ENCODE assay signal across 8 cellular contexts in the genomic region with DNA sequence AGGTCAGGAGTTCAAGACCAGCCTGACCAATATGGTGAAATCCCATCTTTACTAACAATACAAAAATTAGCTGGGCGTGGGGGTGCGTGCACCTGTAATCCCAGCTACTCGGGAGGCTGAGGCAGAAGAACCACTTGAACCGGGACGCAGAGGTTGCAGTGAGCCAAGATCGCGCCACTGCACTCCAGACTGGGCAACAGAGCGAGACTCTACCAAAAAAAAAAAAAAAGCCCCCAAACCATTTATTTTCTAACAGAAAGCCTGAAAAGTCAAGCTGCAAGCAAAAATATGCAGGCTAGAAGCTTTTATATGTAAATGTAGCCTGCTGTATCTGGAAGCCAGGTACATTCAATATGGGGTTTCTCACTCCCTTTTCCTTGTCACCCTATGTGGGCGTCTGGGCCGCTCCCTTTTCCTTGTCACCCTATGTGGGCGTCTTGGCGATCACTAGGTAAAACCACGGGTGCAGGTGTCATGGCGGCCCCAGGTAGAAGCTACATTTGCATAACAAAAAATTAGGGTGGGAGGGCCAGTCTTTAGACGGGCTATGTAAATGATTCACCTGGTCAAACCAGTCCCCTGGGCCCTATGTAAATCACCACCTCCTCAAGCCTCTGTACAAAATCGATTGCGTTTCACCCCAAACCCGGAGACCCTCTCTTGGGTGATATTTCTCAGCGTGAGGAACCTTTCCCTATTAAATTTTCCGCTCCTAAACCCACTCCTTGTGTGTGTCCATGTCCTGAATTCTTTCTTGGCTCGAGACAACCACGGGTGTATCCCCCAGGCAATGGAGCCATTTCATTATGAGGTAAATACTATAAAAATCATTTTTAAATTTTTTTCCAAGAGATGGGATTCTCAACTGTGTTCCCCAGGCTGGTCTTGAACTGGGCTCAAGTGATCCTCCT. TPM values are rescaled to one million over a fixed set of nuclear protein-coding genes. Genes with fewer than 3 reads are reported as not detected.
DNase-seq lines count a peak whose midpoint lies in the region; ATAC-seq, FAIRE-seq and TF ChIP-seq lines count a peak whose summit lies in the region.
"Had no signal": no experiment of that assay in that cellular context is flagged by ENCODE, and none has a peak within 500 bp of the region (broad histone marks: within the 10 kb centered on the region; RNA-seq: fewer than 3 reads in every experiment).

No MANE protein-coding gene starts in this region.

- no peak for TF ChIP-seq POLR2A in sigmoid colon (IDR thresholded peaks at IDR 0.05)

- intact Hi-C loops in OCI-LY7 (cut with micrococcal nuclease; ENCODE audit: unreplicated experiment): loop anchor here (5.0 to 10.0 kb wide), 4 partner anchors 513 to 913 kb away; no protein-coding TSS in a partner anchor
- intact Hi-C loops in sigmoid colon (cut with DNase I): loop anchor here (5.0 kb wide), 3 partner anchors 528 to 1467 kb away; a partner anchor contains a TSS

- H3K27ac ChIP-seq in OCI-LY7 (ENCODE audit: low read depth, low read length, poor library complexity, severe bottlenecking) (no peak overlapping the region), fibroblast of lung (ENCODE audit: insufficient read depth, low read length) (no peak overlapping the region), sigmoid colon (peak overlapping the region; percentile 99 to 100 (median 99))

- H3K79me2 ChIP-seq in OCI-LY7 (ENCODE audit: insufficient read depth, low read depth, low read length): peaks cover 39% of the 10 kb centered on the region
- peaks cover 29% of the 10 kb centered on the region for H3K79me2 ChIP-seq in fibroblast of lung (ENCODE audit: control insufficient read depth, insufficient read depth, low read length)

- TF ChIP-seq EP300 in sigmoid colon (IDR thresholded peaks at IDR 0.05): no peak

- no peaks in the 10 kb centered on the region for H3K27me3 ChIP-seq in fibroblast of lung (ENCODE audit: control insufficient read depth, insufficient read depth, low read length)
- no peaks in the 10 kb centered on the region for H3K27me3 ChIP-seq in sigmoid colon
- H3K27me3 ChIP-seq: adrenal gland had no signal

- POLR2A ChIA-PET in OCI-LY7 (lab: Charles Lee): interaction anchor here (0.6 to 1.9 kb wide), 4 partner anchors 19 to 388 kb away, joined by 3 to 5 read pairs (median 3); no protein-coding TSS in a partner anchor

- H3K9me2 ChIP-seq in OCI-LY7 (ENCODE audit: insufficient read depth, low read length): no peaks in the 10 kb centered on the region

- H3K9ac ChIP-seq in fibroblast of lung (ENCODE audit: insufficient read depth, low read length): no peak overlapping the region

- H3K4me1 ChIP-seq in OCI-LY7 (ENCODE audit: insufficient read depth, low read length, poor library complexity, severe bottlenecking) (peaks cover 39% of the 10 kb centered on the region), fibroblast of lung (ENCODE audit: control insufficient read depth, extremely low read depth, insufficient read depth, low read length) (peaks cover 7% of the 10 kb centered on the region), sigmoid colon (peaks cover 0 to 65% (median 63%) of the 10 kb centered on the region in 4 donors)

- H3K36me3 ChIP-seq in OCI-LY7 (ENCODE audit: insufficient read depth, low read length): peaks cover 74% of the 10 kb centered on the region
- H3K36me3 ChIP-seq in fibroblast of lung (ENCODE audit: control insufficient read depth, insufficient read depth, low read length): no peaks in the 10 kb centered on the region
- H3K36me3 ChIP-seq in sigmoid colon: peaks cover 0 to 17% (median 0%) of the 10 kb centered on the region in 4 donors

- CTCF ChIA-PET in OCI-LY7 (lab: Charles Lee; ENCODE audit: unreplicated experiment): interaction anchor here (0.6 kb wide), 2 partner anchors 372 to 1085 kb away, joined by 3 read pairs; no protein-coding TSS in a partner anchor

- FAIRE-seq in GM19239 (lab: Jason Lieb, UNC) (peak; percentile 21), frontal cortex (lab: Jason Lieb, UNC) (no peak)

- H2AFZ ChIP-seq in OCI-LY7 (ENCODE audit: low read length) (no peak overlapping the region), fibroblast of lung (ENCODE audit: low read length) (no peak overlapping the region)

- H3K4me3 ChIP-seq in OCI-LY7 (ENCODE audit: low read depth, low read length, poor library complexity, severe bottlenecking): peak overlapping the region; percentile 94
- H3K4me3 ChIP-seq in fibroblast of lung (replicated peaks in 1 of 4; ENCODE audit: control extremely low read depth in 1 of 4, insufficient read depth in 1 of 4, low read depth in 3 of 4, low read length in 4 of 4): peak overlapping the region in 3 of 4 experiments; percentile 77 to 95 (median 81)
- H3K4me3 ChIP-seq in sigmoid colon: peak overlapping the region in 2 of 4 donors; percentile 78 to 87

- H3K9me3 ChIP-seq in OCI-LY7 (ENCODE audit: low read length) (no peaks in the 10 kb centered on the region), fibroblast of lung (ENCODE audit: control insufficient read depth, insufficient read depth, low read depth, low read length) (no peaks in the 10 kb centered on the region), sigmoid colon (no peaks in the 10 kb centered on the region)
- H3K9me3 ChIP-seq: adrenal gland had no signal

- TF ChIP-seq CTCF in OCI-LY7 (conservative IDR thresholded peaks at IDR 0.05; ENCODE audit: low read length) (no peak), fibroblast of lung (conservative IDR thresholded peaks at IDR 0.05 in 1 of 2, IDR thresholded peaks at IDR 0.05 in 1 of 2; ENCODE audit: low read depth in 1 of 2, low read length in 2 of 2) (no peak), sigmoid colon (IDR thresholded peaks at IDR 0.05) (no peak)

- H3K4me2 ChIP-seq in OCI-LY7 (ENCODE audit: low read length) (peak overlapping the region; percentile 83), fibroblast of lung (ENCODE audit: extremely low read depth, insufficient read depth, low read length) (peak overlapping the region; percentile 90)

- no peak for DNase-seq in GM19239 (ENCODE audit: insufficient read length, low spot score)
- DNase-seq in OCI-LY7 (ENCODE audit: low spot score): no peak
- no peak for DNase-seq in fibroblast of lung (ENCODE audit: low read depth in 2 of 2)
- DNase-seq in sigmoid colon: no peak
- DNase-seq in frontal cortex (ENCODE audit: low spot score in 2 of 2): no peak
- DNase-seq in NK-92 treated with Interleukin-12 subunit alpha and Interleukin-12 subunit beta, amount 100 ng/mL, for 24 hours (lab: John Stamatoyannopoulos, UW): no peak
- DNase-seq: adrenal gland had no signal

- WGBS in sigmoid colon, 2 donors: 76 to 81% methylated on average over 22 of the region's 22 CpGs

- no TSS peak for BruUV-seq in OCI-LY7 (replicated peaks; lab: Mats Ljungman, UMichigan)

- no peak for ATAC-seq in GM18868 (IDR thresholded peaks at IDR 0.05; ENCODE audit: unreplicated experiment)

- H4K20me1 ChIP-seq in OCI-LY7 (ENCODE audit: insufficient read depth, low read length) (peaks cover 4% of the 10 kb centered on the region; the same call in 1 of the 2 replicates), fibroblast of lung (ENCODE audit: control insufficient read depth, extremely low read depth, insufficient read depth, low read length) (no peaks in the 10 kb centered on the region)

RNA-seq across cellular contexts. Expression of a gene that starts 2.1 kb away (rescaled TPM):
- 9.5 and 12.5 TPM in 2 replicates for total RNA-seq in OCI-LY7 (2014; rRNA removed; shearing (Covaris generic))
- 13.8 and 14.3 TPM in 2 replicates for total RNA-seq in OCI-LY7 (2022)
- 24.4 and 25.4 TPM in 2 replicates for total RNA-seq in fibroblast of lung
- polyA plus RNA-seq in fibroblast of lung: 16.0 and 21.1 TPM in 2 replicates
- 14.3 and 17.6 TPM in 2 replicates for polyA plus RNA-seq in fibroblast of lung (2012)
- 4.2 and 11.9 TPM in 2 replicates for polyA minus RNA-seq in fibroblast of lung (ENCODE audit: low replicate concordance)
- 10 to 100 TPM; 17.1 to 25.0 (median 22.9) TPM for total RNA-seq in sigmoid colon
- polyA plus RNA-seq in sigmoid colon: 10 to 100 TPM in 2 of 3 donors, 1 to 10 TPM in 1; 9.0 to 17.5 (median 14.4) TPM
- total RNA-seq in frontal cortex: 157 TPM

RNA-seq across cellular contexts. Expression of a gene that starts 16.3 kb away (rescaled TPM):
- total RNA-seq in OCI-LY7 (2014; rRNA removed; shearing (Covaris generic)): 0.28 TPM in 1 of 2 replicates, not detected in the other
- not detected in 2 replicates for total RNA-seq in OCI-LY7 (2022)
- total RNA-seq in fibroblast of lung: 7.4 and 7.7 TPM in 2 replicates
- polyA plus RNA-seq in fibroblast of lung: 1.3 and 2.0 TPM in 2 replicates
- polyA plus RNA-seq in fibroblast of lung (2012): 0.13 and 0.66 TPM in 2 replicates
- polyA minus RNA-seq in fibroblast of lung (ENCODE audit: low replicate concordance): not detected in 2 replicates
- total RNA-seq in sigmoid colon: 1 to 10 TPM in 2 of 4 donors, not detected in 2; 2.5 to 3.4 TPM
- polyA plus RNA-seq in sigmoid colon: under 1 TPM in 1 of 3 donors, not detected in 2; 0.42 TPM
- total RNA-seq in frontal cortex: 31.8 TPM

Comparison
In these comparisons a context has a peak if more than half of its experiments do, and no peak if none do; other contexts are left out.
1. H3K27ac ChIP-seq: peak in sigmoid colon (4 of 4); none in OCI-LY7 (single experiment) and fibroblast of lung (single experiment).